20 cellular contexts compared by ENCODE assay signal in the genomic region with DNA sequence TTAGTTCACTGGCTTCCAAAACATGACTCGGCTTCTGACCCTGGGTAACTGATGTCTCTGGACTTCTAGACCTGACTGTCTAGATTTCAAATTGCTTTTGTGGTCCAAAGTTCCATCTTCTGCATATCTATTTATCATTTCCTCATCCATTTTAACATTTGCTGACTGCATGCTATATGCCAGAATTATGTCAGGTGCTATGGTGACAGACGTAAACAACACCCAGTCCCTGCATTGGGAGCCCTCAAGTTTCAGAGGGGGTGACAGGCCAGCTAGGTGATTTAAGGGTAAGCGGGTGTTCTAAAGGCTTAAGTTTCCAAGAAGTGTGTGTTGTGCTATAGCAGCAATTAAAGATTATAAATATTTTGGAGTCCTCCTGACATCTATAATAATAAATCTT.
DNase-seq lines count a peak whose midpoint lies in the region.
"Had no signal": no experiment of that assay in that cellular context is flagged by ENCODE, and none has a peak within 500 bp of the region (broad histone marks: within the 10 kb centered on the region; RNA-seq: fewer than 3 reads in every experiment).

No MANE protein-coding gene starts in this region.

- H3K9me3 ChIP-seq in MG63, result no peaks in the 10 kb centered on the region
- H3K9me3 ChIP-seq: A549 had no signal

- H3K27me3 ChIP-seq in MG63, result no peaks in the 10 kb centered on the region

- DNase-seq in NCI-H510A treated with DMSO at 0.1 percent for 48 hours (lab: John Stamatoyannopoulos, UW), result peak; percentile 10
- no peak for DNase-seq in NCI-H510A (lab: John Stamatoyannopoulos, UW)
- peak; percentile 40 for DNase-seq in LHCN-M2 (ENCODE audit: low read depth)
- peak; percentile 92 for DNase-seq in left kidney (ENCODE audit: low read depth, low spot score)
- no peak for DNase-seq in MG63
- DNase-seq in NCI-H1417 (lab: John Stamatoyannopoulos, UW), result no peak
- DNase-seq in NCI-H1436 treated with DMSO at 0.1 percent for 48 hours (lab: John Stamatoyannopoulos, UW), result no peak
- DNase-seq: C1 segment of cervical spinal cord; CD4-positive, alpha-beta memory T cell; COR-L47; DND-41; Karpas-422; MV-4-11; NCI-H1105; NCI-H1694; NCI-H2029 treated with DMSO at 0.1 percent for 48 hours; NCI-H69; SHP77; T-cell had no signal

- peaks cover 14% of the 10 kb centered on the region for H3K36me3 ChIP-seq in MG63

- H3K4me3 ChIP-seq in MG63, result no peak overlapping the region
- H3K4me3 ChIP-seq: A549 had no signal

Comparison
In these comparisons a context has a peak if more than half of its experiments do, and no peak if none do; other contexts are left out.
1. DNase-seq: peak in NCI-H510A treated with DMSO at 0.1 percent for 48 hours (single experiment), LHCN-M2 (single experiment) and left kidney (single experiment); none in NCI-H510A (single experiment), MG63 (single experiment), NCI-H1417 (0 of 3) and NCI-H1436 treated with DMSO at 0.1 percent for 48 hours (single experiment).